Comparison of ENCODE assay signal across 11 cellular contexts in genomic region chr5:50717615-50718014, GRCh38. TPM values are rescaled to one million over a fixed set of nuclear protein-coding genes. Genes with fewer than 3 reads are reported as not detected.
DNase-seq lines count a peak whose midpoint lies in the region; ATAC-seq, FAIRE-seq and TF ChIP-seq lines count a peak whose summit lies in the region.
"Had no signal": no experiment of that assay in that cellular context is flagged by ENCODE, and none has a peak within 500 bp of the region (broad histone marks: within the 10 kb centered on the region; RNA-seq: fewer than 3 reads in every experiment).

No MANE protein-coding gene starts in this region.

- DNase-seq in CD4-positive, alpha-beta memory T cell: no peak
- DNase-seq in HT-29 (ENCODE audit: low spot score) (peak; percentile 59), keratinocyte (ENCODE audit: low read depth, low spot score) (no peak), Kasumi-1 (lab: John Stamatoyannopoulos, UW) (no peak), NCI-H524 treated with DMSO at 0.1 percent for 48 hours (lab: John Stamatoyannopoulos, UW) (no peak), middle frontal gyrus (ENCODE audit: extremely low spot score, low spot score) (no peak)
- no peak for DNase-seq in activated CD8-positive, alpha-beta memory T cell treated with anti-CD3 and anti-CD28 coated beads for 24 hours
- DNase-seq: effector memory CD4-positive, alpha-beta T cell; NCI-H2029 had no signal

- peaks cover 94% of the 10 kb centered on the region for H3K4me1 ChIP-seq in CD4-positive, alpha-beta memory T cell (ENCODE audit: insufficient read depth, low read length)
- peaks cover 9% of the 10 kb centered on the region for H3K4me1 ChIP-seq in keratinocyte (ENCODE audit: control insufficient read depth, extremely low read depth, insufficient read depth, low read length)

- peak overlapping the region in 5 of 8 donors; percentile 2 to 71 (median 21) for H3K4me3 Mint-ChIP-seq in CD4-positive, alpha-beta memory T cell

- no peaks in the 10 kb centered on the region for H3K9me3 ChIP-seq in CD4-positive, alpha-beta memory T cell (ENCODE audit: control insufficient read depth in 1 of 2, low read length in 2 of 2)
- no peaks in the 10 kb centered on the region for H3K9me3 ChIP-seq in keratinocyte (ENCODE audit: control insufficient read depth, low read depth, low read length)

- dilution Hi-C loops in keratinocyte (cut with MboI; ENCODE audit: extremely low pct_ligation_motif_present, low sequenced_read_pairs): no loop called here

- H3K36me3 ChIP-seq in CD4-positive, alpha-beta memory T cell (ENCODE audit: insufficient read depth, low read length): no peaks in the 10 kb centered on the region
- no peaks in the 10 kb centered on the region for H3K36me3 ChIP-seq in keratinocyte (ENCODE audit: control insufficient read depth in 2 of 2, extremely low read depth in 1 of 2, insufficient read depth in 2 of 2, low read length in 2 of 2)

- no peak overlapping the region for H3K4me3 ChIP-seq in CD4-positive, alpha-beta memory T cell (ENCODE audit: low read length in 2 of 2)
- H3K4me3 ChIP-seq in keratinocyte (ENCODE audit: control insufficient read depth in 2 of 3, extremely low read depth in 1 of 3, insufficient read depth in 2 of 3, low read depth in 1 of 3, low read length in 3 of 3): no peak overlapping the region

- H3K9ac ChIP-seq in keratinocyte (ENCODE audit: control insufficient read depth, extremely low read depth, insufficient read depth, low read length): no peak overlapping the region
- H3K9ac ChIP-seq: parathyroid adenoma had no signal

- H3K27me3 Mint-ChIP-seq in CD4-positive, alpha-beta memory T cell: no peaks in the 10 kb centered on the region

- H3K27me3 ChIP-seq in CD4-positive, alpha-beta memory T cell (ENCODE audit: insufficient read depth, low read length): no peaks in the 10 kb centered on the region
- no peaks in the 10 kb centered on the region for H3K27me3 ChIP-seq in keratinocyte (ENCODE audit: control insufficient read depth, extremely low read depth, insufficient read depth, low read length)

- no peak overlapping the region for H2AFZ ChIP-seq in keratinocyte (ENCODE audit: control insufficient read depth, low read length)
- H2AFZ ChIP-seq: parathyroid adenoma had no signal

- H3K27ac ChIP-seq in CD4-positive, alpha-beta memory T cell (ENCODE audit: low read depth, low read length): no peak overlapping the region
- no peak overlapping the region for H3K27ac ChIP-seq in keratinocyte (ENCODE audit: control insufficient read depth, insufficient read depth, low read length)
- H3K27ac ChIP-seq: parathyroid adenoma had no signal

- no peaks in the 10 kb centered on the region for H4K20me1 ChIP-seq in keratinocyte (ENCODE audit: control insufficient read depth, extremely low read depth, insufficient read depth, low read length)

- POLR2A ChIA-PET in CD4-positive, alpha-beta memory T cell (lab: Charles Lee; ENCODE audit: partially characterized antibody): interaction anchor here (0.9 to 1.3 kb wide), 3 partner anchors 31 to 276 kb away, joined by 3 read pairs; no protein-coding TSS in a partner anchor

- no peak for TF ChIP-seq CTCF in keratinocyte (optimal IDR thresholded peaks at IDR 0.05 in 1 of 3, IDR thresholded peaks at IDR 0.05 in 1 of 3, conservative IDR thresholded peaks at IDR 0.05 in 1 of 3; ENCODE audit: extremely low read depth in 1 of 3, insufficient read depth in 2 of 3, low read length in 3 of 3)

- peaks cover 66 to 90% (median 79%) of the 10 kb centered on the region in 4 donors for H3K4me1 Mint-ChIP-seq in CD4-positive, alpha-beta memory T cell

- no peaks in the 10 kb centered on the region for H3K9me1 ChIP-seq in keratinocyte (ENCODE audit: control insufficient read depth, extremely low read depth, insufficient read depth, low read length)

- peak overlapping the region in 4 of 7 donors; percentile 6 to 69 (median 24) for H3K27ac Mint-ChIP-seq in CD4-positive, alpha-beta memory T cell

- intact Hi-C loops in CD4-positive, alpha-beta memory T cell (cut with micrococcal nuclease): loop anchor here (1.0 kb wide), 1 partner anchor 10 kb away; no protein-coding TSS in a partner anchor

- CTCF ChIA-PET in CD4-positive, alpha-beta memory T cell (lab: Charles Lee; ENCODE audit: partially characterized antibody): no interaction called here

- ATAC-seq in GM21447 (IDR thresholded peaks at IDR 0.05; ENCODE audit: unreplicated experiment): peak; percentile 77

- H3K36me3 Mint-ChIP-seq in CD4-positive, alpha-beta memory T cell: peaks cover 26 to 41% of the 10 kb centered on the region in 2 donors

- FAIRE-seq in keratinocyte (lab: Jason Lieb, UNC): peak; percentile 29

- H3K4me2 ChIP-seq in keratinocyte (ENCODE audit: control insufficient read depth, extremely low read depth, insufficient read depth, low read depth, low read length): no peak overlapping the region

- no peaks in the 10 kb centered on the region for H3K9me3 Mint-ChIP-seq in CD4-positive, alpha-beta memory T cell

- H3K79me2 ChIP-seq in keratinocyte (ENCODE audit: control insufficient read depth, insufficient read depth, low read length): peaks cover 32% of the 10 kb centered on the region

RNA-seq across cellular contexts. Expression of gene PARP8, which starts 51.2 kb away (rescaled TPM):
- total RNA-seq in CD4-positive, alpha-beta memory T cell: 100 to 1,000 TPM; 177 to 184 TPM
- 10 to 100 TPM; 89.5 to 94.6 TPM for polyA plus RNA-seq in CD4-positive, alpha-beta memory T cell
- total RNA-seq in HT-29 (2014; rRNA removed; shearing (Covaris generic)): 5.3 and 8.1 TPM in 2 replicates
- 24.2 to 29.1 TPM (median 25.4 TPM) in 3 replicates for polyA plus RNA-seq in keratinocyte
- polyA plus RNA-seq in keratinocyte (2011; ENCODE audit: low read depth): 7.6 TPM
- 14.8 and 28.8 TPM in 2 replicates for polyA plus RNA-seq in keratinocyte (2011; cell fraction: cytosol; rRNA removed)
- polyA plus RNA-seq in keratinocyte (2011; cell fraction: nucleus; rRNA removed): 38.9 and 54.1 TPM in 2 replicates
- 5.5 and 13.8 TPM in 2 replicates for polyA plus RNA-seq in keratinocyte (2012; ENCODE audit: low replicate concordance)
- polyA minus RNA-seq in keratinocyte: 11.3 to 56.8 TPM (median 29.4 TPM) in 3 replicates
- polyA minus RNA-seq in keratinocyte (2011; cell fraction: cytosol; rRNA and poly(A)+ RNA removed): 11.1 TPM
- 39.0 and 60.7 TPM in 2 replicates for polyA minus RNA-seq in keratinocyte (2011; cell fraction: nucleus; rRNA and poly(A)+ RNA removed)

Comparison
In these comparisons a context has a peak if more than half of its experiments do, and no peak if none do; other contexts are left out.
1. RNA of gene PARP8, which starts 51.2 kb away (total RNA-seq): 177 to 184 TPM in CD4-positive, alpha-beta memory T cell; 5.3 to 8.1 TPM in HT-29; every median in the first group is over 10 times any median in the second.